In genomic region chr19:55253264-55253663, GRCh38 we compare ENCODE assay signal across 11 cellular contexts. TPM values are rescaled to one million over a fixed set of nuclear protein-coding genes. Genes with fewer than 3 reads are reported as not detected.
DNase-seq lines count a peak whose midpoint lies in the region; ATAC-seq and TF ChIP-seq lines count a peak whose summit lies in the region.
"Had no signal": no experiment of that assay in that cellular context is flagged by ENCODE, and none has a peak within 500 bp of the region (broad histone marks: within the 10 kb centered on the region; RNA-seq: fewer than 3 reads in every experiment).

No MANE protein-coding gene starts in this region.

- peaks cover 71% of the 10 kb centered on the region for H3K4me1 Mint-ChIP-seq in activated naive CD4-positive, alpha-beta T cell treated with anti-CD3 and anti-CD28 coated beads, Interleukin-2, amount 50 U/mL, for 24 hours
- H3K4me1 Mint-ChIP-seq in activated CD4-positive, alpha-beta memory T cell treated with anti-CD3 and anti-CD28 coated beads, Interleukin-2, amount 10 ng/mL, durations not matched to agents 7 days and 5 days, result peaks cover 65% of the 10 kb centered on the region
- H3K4me1 Mint-ChIP-seq in naive B cell, result peaks cover 75 to 89% (median 85%) of the 10 kb centered on the region in 3 donors

- H3K4me1 ChIP-seq in testis, result peaks cover 28% of the 10 kb centered on the region

- no peak overlapping the region for H3K27ac ChIP-seq in testis
- H3K27ac ChIP-seq: breast epithelium, C4-2B had no signal

- CTCF ChIA-PET in activated CD4-positive, alpha-beta memory T cell treated with anti-CD3 and anti-CD28 coated beads, Interleukin-2, amount 10 ng/mL, durations not matched to agents 7 days and 5 days (lab: Charles Lee), result interaction anchor here (1.0 to 5.0 kb wide), 7 partner anchors 39 to 251 kb away, joined by 3 to 25 read pairs (median 4); partner anchors contain the start of gene KMT5C

- H3K27ac Mint-ChIP-seq in activated naive CD4-positive, alpha-beta T cell treated with anti-CD3 and anti-CD28 coated beads, Interleukin-2, amount 50 U/mL, for 24 hours, result peak overlapping the region; percentile 98
- peak overlapping the region; percentile 100 for H3K27ac Mint-ChIP-seq in activated CD4-positive, alpha-beta memory T cell treated with anti-CD3 and anti-CD28 coated beads, Interleukin-2, amount 10 ng/mL, durations not matched to agents 7 days and 5 days
- peak overlapping the region; percentile 95 to 100 (median 99) for H3K27ac Mint-ChIP-seq in naive B cell

- POLR2A ChIA-PET in activated CD4-positive, alpha-beta memory T cell treated with anti-CD3 and anti-CD28 coated beads, Interleukin-2, amount 10 ng/mL, durations not matched to agents 7 days and 5 days (lab: Charles Lee), result interaction anchor here (0.9 to 6.9 kb wide), 15 partner anchors 9 to 352 kb away, joined by 3 to 96 read pairs (median 4); partner anchors contain the start of genes BRSK1, FIZ1, HSPBP1 and ISOC2

- no peaks in the 10 kb centered on the region for H3K27me3 Mint-ChIP-seq in activated naive CD4-positive, alpha-beta T cell treated with anti-CD3 and anti-CD28 coated beads, Interleukin-2, amount 50 U/mL, for 24 hours
- no peaks in the 10 kb centered on the region for H3K27me3 Mint-ChIP-seq in activated CD4-positive, alpha-beta memory T cell treated with anti-CD3 and anti-CD28 coated beads, Interleukin-2, amount 10 ng/mL, durations not matched to agents 7 days and 5 days
- no peaks in the 10 kb centered on the region for H3K27me3 Mint-ChIP-seq in naive B cell

- no peak overlapping the region for H3K4me3 ChIP-seq in testis

- 77 to 80% methylated on average over 8 to 10 of the region's 10 CpGs for WGBS in testis, 2 donors

- peak in 1 of 2 donors; percentile 0 for ATAC-seq in naive B cell (ENCODE audit: low read depth in 2 of 2)
- ATAC-seq in HG03108 (IDR thresholded peaks at IDR 0.05; ENCODE audit: unreplicated experiment), result no peak
- ATAC-seq in GM18870 (IDR thresholded peaks at IDR 0.05; ENCODE audit: unreplicated experiment), result no peak

- intact Hi-C loops in testis (cut with DNase I; ENCODE audit: low total_unique reads), result no loop called here

- H3K36me3 ChIP-seq in testis (ENCODE audit: low read depth, missing control alignments), result no peaks in the 10 kb centered on the region
- H3K36me3 ChIP-seq: breast epithelium had no signal

- TF ChIP-seq CTCF in testis (IDR thresholded peaks at IDR 0.05), result no peak

- H3K27me3 ChIP-seq in testis, result no peaks in the 10 kb centered on the region
- H3K27me3 ChIP-seq: breast epithelium had no signal

- peak overlapping the region; percentile 97 for H3K4me3 Mint-ChIP-seq in activated naive CD4-positive, alpha-beta T cell treated with anti-CD3 and anti-CD28 coated beads, Interleukin-2, amount 50 U/mL, for 24 hours
- peak overlapping the region; percentile 100 for H3K4me3 Mint-ChIP-seq in activated CD4-positive, alpha-beta memory T cell treated with anti-CD3 and anti-CD28 coated beads, Interleukin-2, amount 10 ng/mL, durations not matched to agents 7 days and 5 days
- peak overlapping the region; percentile 87 to 100 (median 98) for H3K4me3 Mint-ChIP-seq in naive B cell

- no peak for DNase-seq in activated naive CD4-positive, alpha-beta T cell treated with Interleukin-2 at 50 U/mL for 16 hours
- no peak for DNase-seq in activated CD4-positive, alpha-beta memory T cell treated with anti-CD3 and anti-CD28 coated beads, Interleukin-2, amount 10 ng/mL, durations not matched to agents 7 days and 5 days
- no peak for DNase-seq in naive B cell
- DNase-seq in testis, result no peak
- no peak for DNase-seq in amygdala (lab: John Stamatoyannopoulos, UW)
- DNase-seq: SK-N-SH had no signal

- H3K36me3 Mint-ChIP-seq in activated naive CD4-positive, alpha-beta T cell treated with anti-CD3 and anti-CD28 coated beads, Interleukin-2, amount 50 U/mL, for 24 hours, result peaks cover 14% of the 10 kb centered on the region
- H3K36me3 Mint-ChIP-seq in activated CD4-positive, alpha-beta memory T cell treated with anti-CD3 and anti-CD28 coated beads, Interleukin-2, amount 10 ng/mL, durations not matched to agents 7 days and 5 days (ENCODE audit: low read depth), result peaks cover 73% of the 10 kb centered on the region
- peaks cover 0 to 14% of the 10 kb centered on the region in 2 donors for H3K36me3 Mint-ChIP-seq in naive B cell

- H3K9me3 Mint-ChIP-seq in activated naive CD4-positive, alpha-beta T cell treated with anti-CD3 and anti-CD28 coated beads, Interleukin-2, amount 50 U/mL, for 24 hours, result no peaks in the 10 kb centered on the region
- H3K9me3 Mint-ChIP-seq in activated CD4-positive, alpha-beta memory T cell treated with anti-CD3 and anti-CD28 coated beads, Interleukin-2, amount 10 ng/mL, durations not matched to agents 7 days and 5 days, result no peaks in the 10 kb centered on the region
- H3K9me3 Mint-ChIP-seq in naive B cell, result no peaks in the 10 kb centered on the region

- no peak for TF ChIP-seq POLR2A in testis (IDR thresholded peaks at IDR 0.05)

- H3K9me3 ChIP-seq in testis, result no peaks in the 10 kb centered on the region
- H3K9me3 ChIP-seq: breast epithelium, SK-N-SH had no signal

RNA-seq across cellular contexts. Expression of gene PPP6R1, which starts 5.6 kb away (rescaled TPM):
- 100 to 1,000 TPM; 213 to 229 TPM for total RNA-seq in activated CD4-positive, alpha-beta memory T cell treated with anti-CD3 and anti-CD28 coated beads, Interleukin-2, amount 10 ng/mL, durations not matched to agents 7 days and 5 days
- polyA plus RNA-seq in naive B cell (ENCODE audit: low read depth in 6 of 6) (10 to 100 TPM; 21.4 to 81.1 (median 41.1) TPM), testis (ENCODE audit: insufficient read depth, low read depth, low replicate concordance) (217 TPM)
- 100 to 1,000 TPM; 178 to 179 TPM for total RNA-seq in testis

RNA-seq across cellular contexts. Expression of gene TMEM86B, which starts 24.7 kb away (rescaled TPM):
- total RNA-seq in activated CD4-positive, alpha-beta memory T cell treated with anti-CD3 and anti-CD28 coated beads, Interleukin-2, amount 10 ng/mL, durations not matched to agents 7 days and 5 days, result 10 to 100 TPM; 10.3 to 12.4 TPM
- polyA plus RNA-seq in naive B cell (ENCODE audit: low read depth in 6 of 6) (1 to 10 TPM in 2 of 6 donors, under 1 TPM in 2, not detected in 2; 0.25 to 1.5 (median 0.76) TPM), testis (ENCODE audit: insufficient read depth, low read depth, low replicate concordance) (12.8 TPM)
- 10 to 100 TPM; 13.4 to 13.9 TPM for total RNA-seq in testis

RNA-seq across cellular contexts. Expression of gene HSPBP1, which starts 26.6 kb away (rescaled TPM):
- 10 to 100 TPM; 28.9 to 29.0 TPM for total RNA-seq in activated CD4-positive, alpha-beta memory T cell treated with anti-CD3 and anti-CD28 coated beads, Interleukin-2, amount 10 ng/mL, durations not matched to agents 7 days and 5 days
- polyA plus RNA-seq in naive B cell (ENCODE audit: low read depth in 6 of 6) (10 to 100 TPM; 22.6 to 40.0 (median 32.6) TPM), testis (ENCODE audit: insufficient read depth, low read depth, low replicate concordance) (42.7 TPM)
- total RNA-seq in testis, result 10 to 100 TPM; 43.5 to 48.2 TPM

RNA-seq across cellular contexts. Expression of gene BRSK1, which starts 30.5 kb away (rescaled TPM):
- 1 to 10 TPM; 5.6 to 5.7 TPM for total RNA-seq in activated CD4-positive, alpha-beta memory T cell treated with anti-CD3 and anti-CD28 coated beads, Interleukin-2, amount 10 ng/mL, durations not matched to agents 7 days and 5 days
- not detected for polyA plus RNA-seq in naive B cell (ENCODE audit: low read depth in 6 of 6)
- 10 to 100 TPM; 14.9 to 20.7 TPM for total RNA-seq in testis
- 12.8 TPM for polyA plus RNA-seq in testis (ENCODE audit: insufficient read depth, low read depth, low replicate concordance)

RNA-seq across cellular contexts. Expression of gene PTPRH, which starts 44.0 kb away (rescaled TPM):
- total RNA-seq in activated CD4-positive, alpha-beta memory T cell treated with anti-CD3 and anti-CD28 coated beads, Interleukin-2, amount 10 ng/mL, durations not matched to agents 7 days and 5 days, result not detected
- not detected for polyA plus RNA-seq in naive B cell (ENCODE audit: low read depth in 6 of 6)
- total RNA-seq in testis, result 10 to 100 TPM in 1 of 2 donors, 1 to 10 TPM in 1; 6.0 to 11.3 TPM
- polyA plus RNA-seq in testis (ENCODE audit: insufficient read depth, low read depth, low replicate concordance), result 1.6 TPM
